8 cellular contexts compared by ENCODE assay signal in the genomic region with DNA sequence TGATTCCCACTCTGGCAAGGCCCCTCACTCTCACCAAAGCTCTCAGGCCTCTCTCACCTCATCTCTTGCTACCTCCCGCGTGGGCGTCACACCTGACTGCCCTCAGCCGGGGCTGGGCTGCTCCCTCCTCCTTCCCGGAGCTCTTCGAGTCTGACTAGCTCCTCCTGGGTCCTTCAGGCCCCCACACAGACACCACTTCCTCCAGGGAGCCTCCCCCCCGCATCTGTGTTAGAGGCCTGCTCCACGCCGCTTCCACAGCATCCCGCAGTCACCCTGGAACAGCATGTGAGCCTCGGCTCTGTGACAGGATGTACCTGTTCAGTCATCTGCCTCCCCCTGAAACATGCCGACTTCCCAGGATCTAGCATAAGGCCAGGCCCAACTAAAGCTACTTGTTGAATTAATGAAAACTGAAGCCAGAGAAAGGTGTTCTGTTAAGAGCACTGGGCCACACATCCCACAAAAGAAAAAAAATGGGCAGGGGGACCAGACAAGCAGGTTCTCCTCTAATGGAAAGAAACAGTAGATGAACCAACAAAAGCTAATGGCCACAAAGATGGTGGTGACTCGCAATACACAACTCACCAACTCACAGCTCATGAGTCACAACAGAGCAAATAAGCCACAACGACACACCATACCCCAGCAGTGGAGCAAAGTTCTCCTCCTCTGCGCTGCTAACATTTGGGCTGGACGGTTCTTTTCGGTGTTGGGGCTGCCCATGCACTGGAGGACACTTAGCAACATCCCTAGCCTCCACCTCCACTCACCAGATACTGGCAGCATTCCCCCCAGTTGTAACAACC. TPM values are rescaled to one million over a fixed set of nuclear protein-coding genes. Genes with fewer than 3 reads are reported as not detected.
A peak's percentile ranks its signal among the peaks of the same experiment; 100 is the strongest.
DNase-seq lines count a peak whose midpoint lies in the region; ATAC-seq and TF ChIP-seq lines count a peak whose summit lies in the region.

No MANE protein-coding gene starts in this region.

- H3K9ac ChIP-seq in MM.1S (ENCODE audit: low read length), result peak overlapping the region; percentile 80

- H3K4me1 Mint-ChIP-seq in activated T-cell treated with anti-CD3 and anti-CD28 coated beads, Interleukin-2, amount 50 U/mL, for 72 hours (ENCODE audit: low read depth), result peaks cover 72% of the 10 kb centered on the region

- H3K4me1 ChIP-seq in MM.1S (ENCODE audit: low read length), result peaks cover 25% of the 10 kb centered on the region

- H3K4me3 ChIP-seq in MM.1S (ENCODE audit: low read length) (peak overlapping the region; percentile 94), kidney epithelial cell (ENCODE audit: low read depth, low read length) (peak overlapping the region; percentile 10)

- peak; percentile 46 for DNase-seq in DMS79 (lab: John Stamatoyannopoulos, UW)
- DNase-seq in MM.1S, result peak; percentile 33
- DNase-seq in activated T-cell treated with anti-CD3 and anti-CD28 coated beads, Interleukin-2, amount 50 U/mL, for 72 hours, result peak; percentile 67 to 69
- DNase-seq in kidney epithelial cell (ENCODE audit: low read depth), result no peak
- DNase-seq in stimulated activated naive CD4-positive, alpha-beta T cell treated with Interleukin-2 at 50 U/mL for 16 hours (lab: John Stamatoyannopoulos, UW), result peak; percentile 35

- H3K27me3 Mint-ChIP-seq in activated T-cell treated with anti-CD3 and anti-CD28 coated beads, Interleukin-2, amount 50 U/mL, for 72 hours (ENCODE audit: low read depth), result no peaks in the 10 kb centered on the region

- H3K27me3 ChIP-seq in MM.1S (replicated peaks; ENCODE audit: insufficient read depth, low read length) (no peaks in the 10 kb centered on the region), kidney epithelial cell (ENCODE audit: control insufficient read depth, insufficient read depth, low read length) (no peaks in the 10 kb centered on the region)

- peak overlapping the region; percentile 96 to 97 for H3K4me3 Mint-ChIP-seq in activated T-cell treated with anti-CD3 and anti-CD28 coated beads, Interleukin-2, amount 50 U/mL, for 72 hours

- peak overlapping the region; percentile 97 for H3K4me2 ChIP-seq in MM.1S (ENCODE audit: low read depth, low read length)

- no peaks in the 10 kb centered on the region for H3K9me3 Mint-ChIP-seq in activated T-cell treated with anti-CD3 and anti-CD28 coated beads, Interleukin-2, amount 50 U/mL, for 72 hours

- H3K27ac ChIP-seq in MM.1S (ENCODE audit: low read length), result peak overlapping the region; percentile 95; the same call in 1 of the 2 replicates

- H3K36me3 ChIP-seq in MM.1S (replicated peaks; ENCODE audit: insufficient read depth, low read length), result 0 out of 2 replicates have a peak, but pooled peaks cover 3% of the 10 kb centered on the region
- H3K36me3 ChIP-seq in kidney epithelial cell (ENCODE audit: control insufficient read depth, insufficient read depth, low read length), result no peaks in the 10 kb centered on the region

- H4K20me1 ChIP-seq in MM.1S (ENCODE audit: insufficient read depth, low read length), result peaks cover 18% of the 10 kb centered on the region; the same call in 1 of the 2 replicates

- ATAC-seq in activated T-cell treated with anti-CD3 and anti-CD28 coated beads, Interleukin-2, amount 50 U/mL, for 72 hours (replicated peaks in 1 of 2), result peak; percentile 33 to 37
- ATAC-seq in GM21423 (IDR thresholded peaks at IDR 0.05; ENCODE audit: unreplicated experiment) (no peak), GM21526 (IDR thresholded peaks at IDR 0.05; ENCODE audit: low FRiP score, unreplicated experiment) (no peak), GM21381 (IDR thresholded peaks at IDR 0.05; ENCODE audit: unreplicated experiment) (no peak)

- H3K9me3 ChIP-seq in MM.1S (replicated peaks; ENCODE audit: insufficient read depth, low read length), result no peaks in the 10 kb centered on the region

- H3F3A ChIP-seq in MM.1S (ENCODE audit: insufficient read depth, low read length), result peaks cover 59% of the 10 kb centered on the region

- peaks cover 17 to 24% of the 10 kb centered on the region in 2 donors for H3K36me3 Mint-ChIP-seq in activated T-cell treated with anti-CD3 and anti-CD28 coated beads, Interleukin-2, amount 50 U/mL, for 72 hours (ENCODE audit: insufficient read depth in 2 of 2)

- H3K9me2 ChIP-seq in MM.1S (replicated peaks; ENCODE audit: insufficient read depth, low read length), result no peaks in the 10 kb centered on the region

- no peak for TF ChIP-seq CTCF in MM.1S (IDR thresholded peaks at IDR 0.05; ENCODE audit: low read length)
- no peak for TF ChIP-seq CTCF in kidney epithelial cell (IDR thresholded peaks at IDR 0.05; ENCODE audit: insufficient read depth, low read length, poor library complexity, severe bottlenecking)

- peak overlapping the region; percentile 94 for H3K27ac Mint-ChIP-seq in activated T-cell treated with anti-CD3 and anti-CD28 coated beads, Interleukin-2, amount 50 U/mL, for 72 hours

- peaks cover 75% of the 10 kb centered on the region for H3K79me2 ChIP-seq in MM.1S (ENCODE audit: low read length)

- H2AFZ ChIP-seq in MM.1S (ENCODE audit: low read length), result no peak overlapping the region

RNA-seq across cellular contexts. Expression of a gene that starts 3.0 kb away (rescaled TPM):
- total RNA-seq in activated T-cell treated with anti-CD3 and anti-CD28 coated beads, Interleukin-2, amount 50 U/mL, for 72 hours, result 100 to 1,000 TPM; 177 to 202 TPM
- total RNA-seq in kidney epithelial cell, result 41.5 and 51.3 TPM in 2 replicates

RNA-seq across cellular contexts. Expression of a gene that starts 24.1 kb away (rescaled TPM):
- total RNA-seq in activated T-cell treated with anti-CD3 and anti-CD28 coated beads, Interleukin-2, amount 50 U/mL, for 72 hours, result 10 to 100 TPM; 23.9 to 31.1 TPM
- 64.3 and 77.8 TPM in 2 replicates for total RNA-seq in kidney epithelial cell

RNA-seq across cellular contexts. Expression of a gene that starts 27.3 kb away (rescaled TPM):
- 10 to 100 TPM in 1 of 2 donors, 1 to 10 TPM in 1; 8.5 to 12.8 TPM for total RNA-seq in activated T-cell treated with anti-CD3 and anti-CD28 coated beads, Interleukin-2, amount 50 U/mL, for 72 hours
- total RNA-seq in kidney epithelial cell, result 2.3 and 7.5 TPM in 2 replicates

RNA-seq across cellular contexts. Expression of a gene that starts 28.0 kb away (rescaled TPM):
- total RNA-seq in activated T-cell treated with anti-CD3 and anti-CD28 coated beads, Interleukin-2, amount 50 U/mL, for 72 hours, result 10 to 100 TPM; 13.0 to 19.6 TPM
- 4.7 and 6.0 TPM in 2 replicates for total RNA-seq in kidney epithelial cell

RNA-seq across cellular contexts. Expression of a gene that starts 46.5 kb away (rescaled TPM):
- total RNA-seq in activated T-cell treated with anti-CD3 and anti-CD28 coated beads, Interleukin-2, amount 50 U/mL, for 72 hours, result not detected
- 0.55 and 2.1 TPM in 2 replicates for total RNA-seq in kidney epithelial cell

Comparison
In these comparisons a context has a peak if more than half of its experiments do, and no peak if none do; other contexts are left out.
1. ATAC-seq: peak in activated T-cell treated with anti-CD3 and anti-CD28 coated beads, Interleukin-2, amount 50 U/mL, for 72 hours (2 of 2); none in GM21423 (single experiment), GM21526 (single experiment) and GM21381 (single experiment).